In genomic region chr18:76426738-76427305, GRCh38 we compare ENCODE assay signal across 8 cellular contexts.
DNase-seq lines count a peak whose midpoint lies in the region; ATAC-seq, FAIRE-seq and TF ChIP-seq lines count a peak whose summit lies in the region.

No MANE protein-coding gene starts in this region.

- no peaks in the 10 kb centered on the region for H3K9me3 ChIP-seq in kidney (ENCODE audit: control insufficient read depth in 1 of 2, low read length in 2 of 2)

- no peak overlapping the region for H3K27ac Mint-ChIP-seq in activated T-helper 17 cell treated with anti-CD3 and anti-CD28 coated beads, Interleukin-2, amount 50 U/mL, for 72 hours

- intact Hi-C loops in kidney (cut with DNase I) = no loop called here

- no peak overlapping the region for H3K9ac ChIP-seq in kidney (ENCODE audit: low read length in 2 of 2)

- no peaks in the 10 kb centered on the region for H3K36me3 Mint-ChIP-seq in activated T-helper 17 cell treated with anti-CD3 and anti-CD28 coated beads, Interleukin-2, amount 50 U/mL, for 72 hours (ENCODE audit: low read depth)

- H3K4me1 Mint-ChIP-seq in activated T-helper 17 cell treated with anti-CD3 and anti-CD28 coated beads, Interleukin-2, amount 50 U/mL, for 72 hours = peaks cover 18% of the 10 kb centered on the region

- DNase-seq in kidney = peak; percentile 62
- DNase-seq in putamen (ENCODE audit: low spot score) = no peak
- DNase-seq in stimulated activated naive CD4-positive, alpha-beta T cell (lab: John Stamatoyannopoulos, UW) = no peak

- H3K36me3 ChIP-seq in kidney (ENCODE audit: control insufficient read depth in 1 of 2, insufficient read depth in 2 of 2, low read length in 2 of 2) = no peaks in the 10 kb centered on the region

- FAIRE-seq in kidney (lab: Jason Lieb, UNC) = no peak

- H3K4me1 ChIP-seq in kidney (ENCODE audit: control insufficient read depth in 1 of 2, insufficient read depth in 1 of 2, low read depth in 1 of 2, low read length in 2 of 2) = peaks cover 0 to 5% of the 10 kb centered on the region in 2 donors

- no peaks in the 10 kb centered on the region for H3K9me3 Mint-ChIP-seq in activated T-helper 17 cell treated with anti-CD3 and anti-CD28 coated beads, Interleukin-2, amount 50 U/mL, for 72 hours

- H3K27ac ChIP-seq in 22Rv1 = no peak overlapping the region
- no peak overlapping the region for H3K27ac ChIP-seq in kidney (ENCODE audit: low read depth in 2 of 2, low read length in 2 of 2)

- TF ChIP-seq CTCF in 22Rv1 (IDR thresholded peaks at IDR 0.05) = peak; percentile 82
- peak; percentile 70 for TF ChIP-seq CTCF in GM12875 (IDR thresholded peaks at IDR 0.05; ENCODE audit: borderline replicate concordance, insufficient read depth, low read depth, low read length)
- peak; percentile 57 for TF ChIP-seq CTCF in kidney (IDR thresholded peaks at IDR 0.05; ENCODE audit: borderline replicate concordance, extremely low read depth, insufficient read depth)

- H3K27me3 Mint-ChIP-seq in activated T-helper 17 cell treated with anti-CD3 and anti-CD28 coated beads, Interleukin-2, amount 50 U/mL, for 72 hours = no peaks in the 10 kb centered on the region

- H3K4me3 ChIP-seq in GM12875 (ENCODE audit: low read depth, low read length) (no peak overlapping the region), kidney (ENCODE audit: low read length in 2 of 2) (no peak overlapping the region)

- peak; percentile 52 for ATAC-seq in activated T-helper 17 cell treated with anti-CD3 and anti-CD28 coated beads, Interleukin-2, amount 50 U/mL, for 72 hours (replicated peaks)
- ATAC-seq in GM21360 (IDR thresholded peaks at IDR 0.05; ENCODE audit: unreplicated experiment) = no peak
- no peak for ATAC-seq in HG02759 (IDR thresholded peaks at IDR 0.05; ENCODE audit: unreplicated experiment)

- H3K4me3 Mint-ChIP-seq in activated T-helper 17 cell treated with anti-CD3 and anti-CD28 coated beads, Interleukin-2, amount 50 U/mL, for 72 hours = no peak overlapping the region
